In the genomic region with DNA sequence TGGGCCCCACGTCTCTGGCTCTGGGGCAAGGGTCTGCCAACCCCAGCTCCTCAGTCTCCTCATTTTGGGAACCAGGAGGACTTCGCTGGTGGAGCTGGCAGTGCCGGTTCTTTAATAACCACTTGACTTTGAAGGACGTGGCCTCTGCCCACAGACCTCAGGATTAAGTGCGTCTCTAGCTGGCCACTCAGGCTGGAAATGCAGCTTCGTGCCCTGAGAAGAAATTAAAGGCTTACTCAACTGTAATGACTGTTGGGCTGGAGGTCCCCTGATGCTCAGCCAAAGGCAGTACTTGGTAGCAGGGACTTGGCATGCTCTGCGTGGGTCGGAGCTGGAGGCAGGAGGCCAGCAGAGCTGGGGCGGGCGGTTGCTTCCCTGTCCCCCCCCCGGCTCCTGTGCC, we compare ENCODE assay signal across 16 cellular contexts. TPM values are rescaled to one million over a fixed set of nuclear protein-coding genes. Genes with fewer than 3 reads are reported as not detected.
DNase-seq lines count a peak whose midpoint lies in the region; ATAC-seq and TF ChIP-seq lines count a peak whose summit lies in the region.
"Had no signal": no experiment of that assay in that cellular context is flagged by ENCODE, and none has a peak within 500 bp of the region (broad histone marks: within the 10 kb centered on the region; RNA-seq: fewer than 3 reads in every experiment).

No MANE protein-coding gene starts in this region.

- H3K36me3 ChIP-seq in left ventricle myocardium inferior (peaks cover 88% of the 10 kb centered on the region), heart right ventricle (peaks cover 0 to 76% (median 0%) of the 10 kb centered on the region in 9 donors), WERI-Rb-1 (no peaks in the 10 kb centered on the region), lower lobe of right lung (peaks cover 13% of the 10 kb centered on the region), upper lobe of right lung (peaks cover 8% of the 10 kb centered on the region)
- H3K36me3 ChIP-seq: HAP-1 had no signal

- H3K9me3 ChIP-seq in left ventricle myocardium inferior (replicated peaks) (no peaks in the 10 kb centered on the region), heart right ventricle (no peaks in the 10 kb centered on the region), WERI-Rb-1 (ENCODE audit: severe bottlenecking) (no peaks in the 10 kb centered on the region), lower lobe of right lung (no peaks in the 10 kb centered on the region), upper lobe of right lung (no peaks in the 10 kb centered on the region)
- H3K9me3 ChIP-seq: A549, HAP-1 had no signal

- TF ChIP-seq CTCF in left ventricle myocardium inferior (IDR thresholded peaks at IDR 0.05; ENCODE audit: borderline replicate concordance) (no peak), heart right ventricle (IDR thresholded peaks at IDR 0.05) (no peak), WERI-Rb-1 (IDR thresholded peaks at IDR 0.05; ENCODE audit: low read depth, low read length) (no peak), lower lobe of right lung (IDR thresholded peaks at IDR 0.05) (no peak), upper lobe of right lung (IDR thresholded peaks at IDR 0.05) (no peak)

- intact Hi-C loops in left ventricle myocardium inferior (cut with micrococcal nuclease) (no loop called here), heart right ventricle (cut with DNase I) (no loop called here), lower lobe of right lung (cut with DNase I) (no loop called here), upper lobe of right lung (cut with DNase I) (no loop called here)

- ATAC-seq in heart right ventricle (no peak), lower lobe of right lung (peak; percentile 62 to 65), upper lobe of right lung (peak; percentile 61), GM18868 (IDR thresholded peaks at IDR 0.05; ENCODE audit: unreplicated experiment) (no peak)
- ATAC-seq: A549; CD8-positive, alpha-beta T cell had no signal

- H3K27ac ChIP-seq in left ventricle myocardium inferior (replicated peaks) = no peak overlapping the region
- H3K27ac ChIP-seq in heart right ventricle = no peak overlapping the region
- no peak overlapping the region for H3K27ac ChIP-seq in WERI-Rb-1
- H3K27ac ChIP-seq in lower lobe of right lung = no peak overlapping the region
- no peak overlapping the region for H3K27ac ChIP-seq in upper lobe of right lung
- H3K27ac ChIP-seq: A549 had no signal

- DNase-seq in left ventricle myocardium inferior = peak; percentile 2
- DNase-seq in heart right ventricle = no peak
- DNase-seq in WERI-Rb-1 = peak; percentile 48
- peak; percentile 56 for DNase-seq in lower lobe of right lung
- DNase-seq in upper lobe of right lung = no peak
- no peak for DNase-seq in medulla oblongata (ENCODE audit: extremely low spot score)
- DNase-seq: CD8-positive, alpha-beta T cell; COR-L47; DMS153; GOT3; IMR-90 had no signal

- no peak overlapping the region for H3K4me3 ChIP-seq in left ventricle myocardium inferior
- H3K4me3 ChIP-seq in heart right ventricle = no peak overlapping the region
- H3K4me3 ChIP-seq in WERI-Rb-1 (ENCODE audit: low read depth, low read length) = no peak overlapping the region
- no peak overlapping the region for H3K4me3 ChIP-seq in lower lobe of right lung
- H3K4me3 ChIP-seq in upper lobe of right lung = no peak overlapping the region
- H3K4me3 ChIP-seq: A549, HAP-1 had no signal

- peaks cover 4% of the 10 kb centered on the region for H3K4me1 ChIP-seq in left ventricle myocardium inferior
- H3K4me1 ChIP-seq in heart right ventricle = peaks cover 0 to 7% (median 0%) of the 10 kb centered on the region in 9 donors
- no peaks in the 10 kb centered on the region for H3K4me1 ChIP-seq in lower lobe of right lung
- no peaks in the 10 kb centered on the region for H3K4me1 ChIP-seq in upper lobe of right lung
- H3K4me1 ChIP-seq: A549, HAP-1 had no signal

- 77 to 88% methylated on average over 11 of the region's 11 CpGs for WGBS in heart right ventricle, 2 donors

- no peaks in the 10 kb centered on the region for H3K27me3 ChIP-seq in left ventricle myocardium inferior (ENCODE audit: low read depth)
- no peaks in the 10 kb centered on the region for H3K27me3 ChIP-seq in heart right ventricle
- H3K27me3 ChIP-seq in WERI-Rb-1 (ENCODE audit: insufficient read depth, low read depth, severe bottlenecking) = no peaks in the 10 kb centered on the region
- no peaks in the 10 kb centered on the region for H3K27me3 ChIP-seq in lower lobe of right lung (ENCODE audit: low read depth)
- no peaks in the 10 kb centered on the region for H3K27me3 ChIP-seq in upper lobe of right lung

RNA-seq across cellular contexts. Expression of a gene that starts 16.7 kb away (rescaled TPM):
- total RNA-seq in left ventricle myocardium inferior (2.8 TPM), heart right ventricle (10 to 100 TPM in 1 of 10 donors, 1 to 10 TPM in 8, under 1 TPM in 1; 0.90 to 16.2 (median 1.9) TPM), lower lobe of right lung (96.2 TPM), upper lobe of right lung (65.9 TPM)
- polyA plus RNA-seq in heart right ventricle = 1 to 10 TPM; 3.2 to 5.4 TPM
- total RNA-seq: HT-29, IMR-90 had no signal
- polyA plus RNA-seq: A549, BJ, IMR-90 had no signal

Comparison
In these comparisons a context has a peak if more than half of its experiments do, and no peak if none do; other contexts are left out.
1. DNase-seq: peak in left ventricle myocardium inferior (single experiment), WERI-Rb-1 (single experiment) and lower lobe of right lung (single experiment); none in heart right ventricle (0 of 2), upper lobe of right lung (single experiment) and medulla oblongata (single experiment).
2. ATAC-seq: peak in lower lobe of right lung (2 of 2) and upper lobe of right lung (single experiment); none in heart right ventricle (0 of 8) and GM18868 (single experiment).